In genomic region chr19:16594681-16595091, GRCh38 we compare ENCODE assay signal across 1 cellular context.
TF ChIP-seq lines count a peak whose summit lies in the region.

No MANE protein-coding gene starts in this region.

TF ChIP-seq in GM12878, 131 proteins besides CTCF, POLR2A, EP300 and RAD21 (continues in another document):
- no peak for TF ChIP-seq KAT2A (conservative IDR thresholded peaks at IDR 0.05; ENCODE audit: control insufficient read depth, low read depth, low read length)
- TF ChIP-seq SP1 (IDR thresholded peaks at IDR 0.05; ENCODE audit: low read depth, low read length), result no peak
- TF ChIP-seq ATF7 (IDR thresholded peaks at IDR 0.05; ENCODE audit: low read depth), result no peak
- TF ChIP-seq KLF5 (IDR thresholded peaks at IDR 0.05; ENCODE audit: partially characterized antibody), result no peak
- TF ChIP-seq IKZF1 (conservative IDR thresholded peaks at IDR 0.05), result no peak
- TF ChIP-seq CBFB (IDR thresholded peaks at IDR 0.05; ENCODE audit: low read depth), result 0 out of 2 replicates have a peak, but pooled peaks have one; percentile 13
- no peak for TF ChIP-seq SMAD5 (IDR thresholded peaks at IDR 0.05; ENCODE audit: low read depth)
- 0 out of 2 replicates have a peak, but pooled peaks have one; percentile 24 for TF ChIP-seq BCL11A (IDR thresholded peaks at IDR 0.05; ENCODE audit: low read depth, low read length)
- TF ChIP-seq CEBPZ (IDR thresholded peaks at IDR 0.05; ENCODE audit: low read depth, low read length), result no peak
- TF ChIP-seq ZNF384 (IDR thresholded peaks at IDR 0.05; ENCODE audit: borderline replicate concordance, low read depth, low read length), result peak; percentile 71
- TF ChIP-seq YBX1 (IDR thresholded peaks at IDR 0.05), result no peak
- TF ChIP-seq ZNF687 (IDR thresholded peaks at IDR 0.05), result 0 out of 2 replicates have a peak, but pooled peaks have one; percentile 0
- TF ChIP-seq RFX5 (IDR thresholded peaks at IDR 0.05; ENCODE audit: low read depth, low read length), result no peak
- TF ChIP-seq, protein P1, sequence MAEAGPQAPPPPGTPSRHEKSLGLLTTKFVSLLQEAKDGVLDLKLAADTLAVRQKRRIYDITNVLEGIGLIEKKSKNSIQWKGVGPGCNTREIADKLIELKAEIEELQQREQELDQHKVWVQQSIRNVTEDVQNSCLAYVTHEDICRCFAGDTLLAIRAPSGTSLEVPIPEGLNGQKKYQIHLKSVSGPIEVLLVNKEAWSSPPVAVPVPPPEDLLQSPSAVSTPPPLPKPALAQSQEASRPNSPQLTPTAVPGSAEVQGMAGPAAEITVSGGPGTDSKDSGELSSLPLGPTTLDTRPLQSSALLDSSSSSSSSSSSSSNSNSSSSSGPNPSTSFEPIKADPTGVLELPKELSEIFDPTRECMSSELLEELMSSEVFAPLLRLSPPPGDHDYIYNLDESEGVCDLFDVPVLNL (IDR thresholded peaks at IDR 0.05; ENCODE audit: low read depth, low read length), result no peak
- no peak for TF ChIP-seq JUND (IDR thresholded peaks at IDR 0.05; ENCODE audit: low read depth, low read length)
- TF ChIP-seq MYB (IDR thresholded peaks at IDR 0.05; ENCODE audit: borderline replicate concordance, low read depth, low read length), result no peak
- no peak for TF ChIP-seq SREBF2 (IDR thresholded peaks at IDR 0.05; ENCODE audit: low read length)
- no peak for TF ChIP-seq WRNIP1 (IDR thresholded peaks at IDR 0.05; ENCODE audit: borderline replicate concordance, low read depth, low read length)
- TF ChIP-seq, protein P2, sequence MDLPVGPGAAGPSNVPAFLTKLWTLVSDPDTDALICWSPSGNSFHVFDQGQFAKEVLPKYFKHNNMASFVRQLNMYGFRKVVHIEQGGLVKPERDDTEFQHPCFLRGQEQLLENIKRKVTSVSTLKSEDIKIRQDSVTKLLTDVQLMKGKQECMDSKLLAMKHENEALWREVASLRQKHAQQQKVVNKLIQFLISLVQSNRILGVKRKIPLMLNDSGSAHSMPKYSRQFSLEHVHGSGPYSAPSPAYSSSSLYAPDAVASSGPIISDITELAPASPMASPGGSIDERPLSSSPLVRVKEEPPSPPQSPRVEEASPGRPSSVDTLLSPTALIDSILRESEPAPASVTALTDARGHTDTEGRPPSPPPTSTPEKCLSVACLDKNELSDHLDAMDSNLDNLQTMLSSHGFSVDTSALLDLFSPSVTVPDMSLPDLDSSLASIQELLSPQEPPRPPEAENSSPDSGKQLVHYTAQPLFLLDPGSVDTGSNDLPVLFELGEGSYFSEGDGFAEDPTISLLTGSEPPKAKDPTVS (IDR thresholded peaks at IDR 0.05; ENCODE audit: low read depth, low read length), result no peak
- no peak for TF ChIP-seq NR2C2 (IDR thresholded peaks at IDR 0.05; ENCODE audit: borderline replicate concordance, control insufficient read depth, insufficient read length, low read depth)
- TF ChIP-seq, protein P3, sequence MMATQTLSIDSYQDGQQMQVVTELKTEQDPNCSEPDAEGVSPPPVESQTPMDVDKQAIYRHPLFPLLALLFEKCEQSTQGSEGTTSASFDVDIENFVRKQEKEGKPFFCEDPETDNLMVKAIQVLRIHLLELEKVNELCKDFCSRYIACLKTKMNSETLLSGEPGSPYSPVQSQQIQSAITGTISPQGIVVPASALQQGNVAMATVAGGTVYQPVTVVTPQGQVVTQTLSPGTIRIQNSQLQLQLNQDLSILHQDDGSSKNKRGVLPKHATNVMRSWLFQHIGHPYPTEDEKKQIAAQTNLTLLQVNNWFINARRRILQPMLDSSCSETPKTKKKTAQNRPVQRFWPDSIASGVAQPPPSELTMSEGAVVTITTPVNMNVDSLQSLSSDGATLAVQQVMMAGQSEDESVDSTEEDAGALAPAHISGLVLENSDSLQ (IDR thresholded peaks at IDR 0.05), result 0 out of 2 replicates have a peak, but pooled peaks have one; percentile 12
- no peak for TF ChIP-seq GABPA (IDR thresholded peaks at IDR 0.05; ENCODE audit: low read depth)
- TF ChIP-seq RB1 (IDR thresholded peaks at IDR 0.05; ENCODE audit: borderline replicate concordance), result no peak
- TF ChIP-seq ZNF24 (IDR thresholded peaks at IDR 0.05), result no peak
- TF ChIP-seq NBN (IDR thresholded peaks at IDR 0.05), result no peak
- no peak for TF ChIP-seq ESRRA (IDR thresholded peaks at IDR 0.05; ENCODE audit: low read length)
- TF ChIP-seq, protein P4, sequence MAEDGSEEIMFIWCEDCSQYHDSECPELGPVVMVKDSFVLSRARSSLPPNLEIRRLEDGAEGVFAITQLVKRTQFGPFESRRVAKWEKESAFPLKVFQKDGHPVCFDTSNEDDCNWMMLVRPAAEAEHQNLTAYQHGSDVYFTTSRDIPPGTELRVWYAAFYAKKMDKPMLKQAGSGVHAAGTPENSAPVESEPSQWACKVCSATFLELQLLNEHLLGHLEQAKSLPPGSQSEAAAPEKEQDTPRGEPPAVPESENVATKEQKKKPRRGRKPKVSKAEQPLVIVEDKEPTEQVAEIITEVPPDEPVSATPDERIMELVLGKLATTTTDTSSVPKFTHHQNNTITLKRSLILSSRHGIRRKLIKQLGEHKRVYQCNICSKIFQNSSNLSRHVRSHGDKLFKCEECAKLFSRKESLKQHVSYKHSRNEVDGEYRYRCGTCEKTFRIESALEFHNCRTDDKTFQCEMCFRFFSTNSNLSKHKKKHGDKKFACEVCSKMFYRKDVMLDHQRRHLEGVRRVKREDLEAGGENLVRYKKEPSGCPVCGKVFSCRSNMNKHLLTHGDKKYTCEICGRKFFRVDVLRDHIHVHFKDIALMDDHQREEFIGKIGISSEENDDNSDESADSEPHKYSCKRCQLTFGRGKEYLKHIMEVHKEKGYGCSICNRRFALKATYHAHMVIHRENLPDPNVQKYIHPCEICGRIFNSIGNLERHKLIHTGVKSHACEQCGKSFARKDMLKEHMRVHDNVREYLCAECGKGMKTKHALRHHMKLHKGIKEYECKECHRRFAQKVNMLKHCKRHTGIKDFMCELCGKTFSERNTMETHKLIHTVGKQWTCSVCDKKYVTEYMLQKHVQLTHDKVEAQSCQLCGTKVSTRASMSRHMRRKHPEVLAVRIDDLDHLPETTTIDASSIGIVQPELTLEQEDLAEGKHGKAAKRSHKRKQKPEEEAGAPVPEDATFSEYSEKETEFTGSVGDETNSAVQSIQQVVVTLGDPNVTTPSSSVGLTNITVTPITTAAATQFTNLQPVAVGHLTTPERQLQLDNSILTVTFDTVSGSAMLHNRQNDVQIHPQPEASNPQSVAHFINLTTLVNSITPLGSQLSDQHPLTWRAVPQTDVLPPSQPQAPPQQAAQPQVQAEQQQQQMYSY (CRISPR knock-in tag; IDR thresholded peaks at IDR 0.05), result no peak
- TF ChIP-seq, protein P5, sequence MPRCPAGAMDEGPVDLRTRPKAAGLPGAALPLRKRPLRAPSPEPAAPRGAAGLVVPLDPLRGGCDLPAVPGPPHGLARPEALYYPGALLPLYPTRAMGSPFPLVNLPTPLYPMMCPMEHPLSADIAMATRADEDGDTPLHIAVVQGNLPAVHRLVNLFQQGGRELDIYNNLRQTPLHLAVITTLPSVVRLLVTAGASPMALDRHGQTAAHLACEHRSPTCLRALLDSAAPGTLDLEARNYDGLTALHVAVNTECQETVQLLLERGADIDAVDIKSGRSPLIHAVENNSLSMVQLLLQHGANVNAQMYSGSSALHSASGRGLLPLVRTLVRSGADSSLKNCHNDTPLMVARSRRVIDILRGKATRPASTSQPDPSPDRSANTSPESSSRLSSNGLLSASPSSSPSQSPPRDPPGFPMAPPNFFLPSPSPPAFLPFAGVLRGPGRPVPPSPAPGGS (IDR thresholded peaks at IDR 0.05; ENCODE audit: borderline replicate concordance, insufficient read depth, low read depth, low read length, poor library complexity, severe bottlenecking), result no peak
- TF ChIP-seq YY1 (IDR thresholded peaks at IDR 0.05; ENCODE audit: low read depth, low read length), result no peak
- no peak for TF ChIP-seq EZH2 (IDR thresholded peaks at IDR 0.05; ENCODE audit: borderline replicate concordance, control insufficient read depth, low read depth, low read length)
- TF ChIP-seq CREB1 (IDR thresholded peaks at IDR 0.05; ENCODE audit: low read depth), result no peak
- no peak for TF ChIP-seq ZNF592 (IDR thresholded peaks at IDR 0.05)
- TF ChIP-seq RELA (IDR thresholded peaks at IDR 0.05; ENCODE audit: borderline replicate concordance, partially characterized antibody), result no peak
- no peak for TF ChIP-seq ETV6 (conservative IDR thresholded peaks at IDR 0.05 in 1 of 2, IDR thresholded peaks at IDR 0.05 in 1 of 2; ENCODE audit: borderline replicate concordance in 1 of 2, low read depth in 1 of 2)
- TF ChIP-seq CHD2 (IDR thresholded peaks at IDR 0.05; ENCODE audit: borderline replicate concordance, low read depth, low read length), result 0 out of 2 replicates have a peak, but pooled peaks have one; percentile 40
- TF ChIP-seq POU2F2 (IDR thresholded peaks at IDR 0.05; ENCODE audit: borderline replicate concordance, low read depth, low read length), result peak; percentile 33; the same call in 1 of the 3 replicates
- TF ChIP-seq, protein P6, sequence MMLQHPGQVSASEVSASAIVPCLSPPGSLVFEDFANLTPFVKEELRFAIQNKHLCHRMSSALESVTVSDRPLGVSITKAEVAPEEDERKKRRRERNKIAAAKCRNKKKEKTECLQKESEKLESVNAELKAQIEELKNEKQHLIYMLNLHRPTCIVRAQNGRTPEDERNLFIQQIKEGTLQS (IDR thresholded peaks at IDR 0.05; ENCODE audit: borderline replicate concordance, extremely low read depth, low read depth, low read length), result no peak
- TF ChIP-seq MTA2 (IDR thresholded peaks at IDR 0.05; ENCODE audit: low read depth), result 0 out of 2 replicates have a peak, but pooled peaks have one; percentile 25
- no peak for TF ChIP-seq SIX5 (IDR thresholded peaks at IDR 0.05; ENCODE audit: low read depth, low read length, severe bottlenecking)
